In genomic region chr17:56594528-56595418, GRCh38 we compare ENCODE assay signal across 8 cellular contexts. TPM values are rescaled to one million over a fixed set of nuclear protein-coding genes. Genes with fewer than 3 reads are reported as not detected.
DNase-seq lines count a peak whose midpoint lies in the region; ATAC-seq and TF ChIP-seq lines count a peak whose summit lies in the region.

No MANE protein-coding gene starts in this region.

- H3K9me2 ChIP-seq in neural cell (ENCODE audit: insufficient read depth, low read length) = no peaks in the 10 kb centered on the region

- peak overlapping the region; percentile 39 for H3K4me2 ChIP-seq in neural cell (ENCODE audit: low read length)

- TF ChIP-seq CTCF in HL-60 (IDR thresholded peaks at IDR 0.05; ENCODE audit: insufficient read depth, low read length) (no peak), WI38 (IDR thresholded peaks at IDR 0.05; ENCODE audit: low read depth, low read length) (no peak), endodermal cell (conservative IDR thresholded peaks at IDR 0.05) (no peak), neural cell (IDR thresholded peaks at IDR 0.05; ENCODE audit: poor library complexity, severe bottlenecking) (no peak)

- ATAC-seq in GM21360 (IDR thresholded peaks at IDR 0.05; ENCODE audit: unreplicated experiment) (no peak), GM21528 (IDR thresholded peaks at IDR 0.05; ENCODE audit: low FRiP score, unreplicated experiment) (no peak)

- peaks cover 13% of the 10 kb centered on the region for H3K4me1 Mint-ChIP-seq in endodermal cell

- no peaks in the 10 kb centered on the region for H4K20me1 ChIP-seq in neural cell (ENCODE audit: insufficient read depth)

- peaks cover 75% of the 10 kb centered on the region for H3K27me3 Mint-ChIP-seq in endodermal cell (ENCODE audit: insufficient read depth)

- H3K9me3 ChIP-seq in endodermal cell (ENCODE audit: control insufficient read depth, low read length) = no peaks in the 10 kb centered on the region
- H3K9me3 ChIP-seq in neural cell (ENCODE audit: low read length) = no peaks in the 10 kb centered on the region

- peaks cover 22% of the 10 kb centered on the region for H3K27me3 ChIP-seq in HL-60 (ENCODE audit: insufficient read depth, poor library complexity, severe bottlenecking)
- peaks cover 63% of the 10 kb centered on the region for H3K27me3 ChIP-seq in endodermal cell (ENCODE audit: control insufficient read depth, insufficient read depth, low read length, poor library complexity, severe bottlenecking)
- peaks cover 43% of the 10 kb centered on the region for H3K27me3 ChIP-seq in neural cell (ENCODE audit: insufficient read depth, low read depth, low read length)

- H3K36me3 ChIP-seq in endodermal cell (ENCODE audit: control insufficient read depth, insufficient read depth, low read length) = no peaks in the 10 kb centered on the region
- no peaks in the 10 kb centered on the region for H3K36me3 ChIP-seq in neural cell (ENCODE audit: insufficient read depth, low read length)

- peak; percentile 17 for DNase-seq in CD1c-positive myeloid dendritic cell (ENCODE audit: extremely low spot score)
- DNase-seq in HL-60 (ENCODE audit: low read depth in 1 of 2, low spot score in 1 of 2) = peak; percentile 31 to 48
- DNase-seq in endodermal cell = peak; percentile 88
- DNase-seq in occipital lobe (lab: John Stamatoyannopoulos, UW) = no peak

- H3K27ac ChIP-seq in HL-60 (replicated peaks) = peak overlapping the region; percentile 30
- H3K27ac ChIP-seq in endodermal cell (ENCODE audit: low read depth, low read length) = peak overlapping the region; percentile 53
- H3K27ac ChIP-seq in neural cell (ENCODE audit: low read length) = no peak overlapping the region

- peak overlapping the region; percentile 20 for H3K9ac ChIP-seq in endodermal cell (ENCODE audit: extremely low read depth, low read length, poor library complexity, severe bottlenecking)
- H3K9ac ChIP-seq in neural cell (ENCODE audit: low read length) = peak overlapping the region; percentile 56

- H3K36me3 Mint-ChIP-seq in endodermal cell (ENCODE audit: low read depth) = no peaks in the 10 kb centered on the region

- H3F3A ChIP-seq in neural cell (ENCODE audit: insufficient read depth, low read length, poor library complexity, severe bottlenecking) = no peaks in the 10 kb centered on the region

- TF ChIP-seq RAD21 in neural cell (conservative IDR thresholded peaks at IDR 0.05) = no peak

- H3K4me3 ChIP-seq in HL-60 (replicated peaks; ENCODE audit: insufficient read depth, low read length) = peak overlapping the region; percentile 53
- peak overlapping the region; percentile 77 for H3K4me3 ChIP-seq in WI38 (ENCODE audit: low read depth, low read length)
- H3K4me3 ChIP-seq in endodermal cell (ENCODE audit: low read length) = peak overlapping the region; percentile 85
- H3K4me3 ChIP-seq in neural cell (ENCODE audit: low read length) = peak overlapping the region; percentile 79

- H3K4me3 Mint-ChIP-seq in endodermal cell = peak overlapping the region; percentile 64

- H3K4me1 ChIP-seq in endodermal cell (ENCODE audit: control insufficient read depth, insufficient read depth, low read length) = no peaks in the 10 kb centered on the region

- no peaks in the 10 kb centered on the region for H3K9me3 Mint-ChIP-seq in endodermal cell

- no peak for TF ChIP-seq EP300 in neural cell (conservative IDR thresholded peaks at IDR 0.05; ENCODE audit: poor library complexity, severe bottlenecking)

- WGBS in endodermal cell (ENCODE audit: insufficient coverage in 1 of 2, insufficient read length in 1 of 2), 2 experiments = 2% methylated on average over 36 to 47 of the region's 50 CpGs

- H3K79me2 ChIP-seq in neural cell (replicated peaks; ENCODE audit: insufficient read depth, low read length) = no peaks in the 10 kb centered on the region

- no peak overlapping the region for H2AFZ ChIP-seq in neural cell (ENCODE audit: low read depth, low read length)

- H3K27ac Mint-ChIP-seq in endodermal cell = no peak overlapping the region

TF ChIP-seq in neural cell, 6 proteins besides CTCF, POLR2A, EP300 and RAD21:
- no peak for TF ChIP-seq TAF1 (IDR thresholded peaks at IDR 0.05; ENCODE audit: low read depth)
- no peak for TF ChIP-seq REST (IDR thresholded peaks at IDR 0.05; ENCODE audit: borderline replicate concordance)
- TF ChIP-seq MXI1 (conservative IDR thresholded peaks at IDR 0.05; ENCODE audit: poor library complexity, severe bottlenecking) = no peak
- TF ChIP-seq SMC3 (conservative IDR thresholded peaks at IDR 0.05; ENCODE audit: poor library complexity) = no peak
- TF ChIP-seq EZH2 (IDR thresholded peaks at IDR 0.05; ENCODE audit: borderline replicate concordance, insufficient read depth, low read length, poor library complexity, severe bottlenecking) = no peak
TF ChIP-seq in neural cell: peak in this region for 0.

RNA-seq across cellular contexts. Expression of gene NOG, which starts 1.3 kb away (rescaled TPM):
- total RNA-seq in endodermal cell (1 to 10 TPM; 2.0 to 6.7 TPM), occipital lobe (3.7 TPM)
- polyA plus RNA-seq in endodermal cell (2013, experiment 1 of 2) = 13.7 TPM
- polyA plus RNA-seq in endodermal cell (2013, experiment 2 of 2) = 15.5 TPM
- 0.82 and 2.1 TPM in 2 replicates for polyA plus RNA-seq in neural cell
- polyA minus RNA-seq in neural cell = 1.3 and 1.9 TPM in 2 replicates
